27 cellular contexts compared by ENCODE assay signal in the genomic region with DNA sequence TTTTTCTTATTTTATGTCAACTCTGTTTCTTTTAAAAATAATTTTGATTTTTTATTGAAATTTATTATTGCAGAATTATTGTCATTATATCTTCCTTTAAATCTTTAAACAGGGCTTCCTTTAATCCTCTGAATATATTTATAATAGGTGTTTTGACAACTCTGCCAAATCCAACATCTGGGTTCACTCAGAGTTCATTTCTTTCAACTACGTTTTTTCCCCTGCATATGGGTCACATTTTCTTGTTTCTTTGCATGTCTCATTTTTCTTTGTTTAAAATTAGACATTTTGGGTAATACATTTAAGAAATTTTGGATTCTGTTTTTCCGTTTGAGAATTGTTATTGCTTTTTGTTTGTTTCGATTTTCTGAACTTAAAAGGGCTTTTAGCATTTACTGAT.
"Had no signal": no experiment of that assay in that cellular context is flagged by ENCODE, and none has a peak within 500 bp of the region (broad histone marks: within the 10 kb centered on the region; RNA-seq: fewer than 3 reads in every experiment).

No MANE protein-coding gene starts in this region.

- H3K27me3 Mint-ChIP-seq: progenitor cell of endocrine pancreas; stimulated activated naive CD8-positive, alpha-beta T cell treated with anti-CD3 and anti-CD28 coated beads, Interleukin-15, amount 100 ng/mL, for 72 hours; type B pancreatic cell had no signal

- H3K4me3 Mint-ChIP-seq: naive thymus-derived CD4-positive, alpha-beta T cell; natural killer cell treated with Interleukin-12 subunit alpha and Interleukin-12 subunit beta and Interleukin-15 and Interleukin-18, amount 100 ng/mL, for 72 hours; neural crest cell; stimulated activated memory B cell treated with anti-CD40 and anti-IgM and Interleukin-4, amounts not matched to agents 10 μg/mL and 1 μg/mL and 100 μg/mL, for 72 hours; stimulated activated naive CD8-positive, alpha-beta T cell treated with anti-CD3 and anti-CD28 coated beads, Interleukin-15, amount 100 ng/mL, for 72 hours; type B pancreatic cell had no signal

- DNase-seq: hippocampal formation; left colon; left lung; lower lobe of right lung; mammary epithelial cell; mesenchymal stem cell; naive thymus-derived CD4-positive, alpha-beta T cell; occipital lobe; ovary; right lobe of liver; stimulated activated CD4-positive, alpha-beta T cell treated with anti-CD3 and anti-CD28 coated beads, Interleukin-1b, Interleukin-23, amount 100 ng/mL, for 48 hours; stimulated activated CD4-positive, alpha-beta T cell treated with anti-CD3 and anti-CD28 coated beads, Interleukin-2, amount 100 ng/mL, for 48 hours; stimulated activated CD4-positive, alpha-beta T cell treated with anti-CD3 and anti-CD28 coated beads, Interleukin-4, amount 100 ng/mL, for 4 hours; stimulated activated CD8-positive, alpha-beta memory T cell treated with anti-CD3 and anti-CD28 coated beads, Interleukin-4, amount 100 ng/mL, for 48 hours; stimulated activated naive CD4-positive, alpha-beta T cell treated with Interleukin-2 at 50 U/mL for 16 hours; stimulated activated naive CD8-positive, alpha-beta T cell treated with anti-CD3 and anti-CD28 coated beads, Interleukin-15, amount 100 ng/mL, for 72 hours; substantia nigra; uterus had no signal

- H3K4me3 ChIP-seq: left lung, lower lobe of right lung, ovary, right atrium auricular region, right lobe of liver, smooth muscle cell, tibial nerve, uterus had no signal

- H3K27ac Mint-ChIP-seq: naive thymus-derived CD4-positive, alpha-beta T cell; natural killer cell treated with Interleukin-12 subunit alpha and Interleukin-12 subunit beta and Interleukin-15 and Interleukin-18, amount 100 ng/mL, for 72 hours; progenitor cell of endocrine pancreas; stimulated activated memory B cell treated with anti-CD40 and anti-IgM and Interleukin-4, amounts not matched to agents 10 μg/mL and 1 μg/mL and 100 μg/mL, for 72 hours; stimulated activated naive CD8-positive, alpha-beta T cell treated with anti-CD3 and anti-CD28 coated beads, Interleukin-15, amount 100 ng/mL, for 72 hours; type B pancreatic cell had no signal

- FAIRE-seq: keratinocyte had no signal

- H3K9me3 Mint-ChIP-seq: stimulated activated naive CD8-positive, alpha-beta T cell treated with anti-CD3 and anti-CD28 coated beads, Interleukin-15, amount 100 ng/mL, for 72 hours had no signal

- ATAC-seq: left colon; left lung; lower lobe of right lung; naive thymus-derived CD4-positive, alpha-beta T cell; natural killer cell treated with Interleukin-12 subunit alpha and Interleukin-12 subunit beta and Interleukin-15 and Interleukin-18, amount 100 ng/mL, for 72 hours; right lobe of liver; stimulated activated memory B cell treated with anti-CD40 and anti-IgM and Interleukin-4, amounts not matched to agents 10 μg/mL and 1 μg/mL and 100 μg/mL, for 72 hours; stimulated activated naive CD8-positive, alpha-beta T cell treated with anti-CD3 and anti-CD28 coated beads, Interleukin-15, amount 100 ng/mL, for 72 hours had no signal

- H3K4me1 Mint-ChIP-seq: naive thymus-derived CD4-positive, alpha-beta T cell; neural crest cell; stimulated activated memory B cell treated with anti-CD40 and anti-IgM and Interleukin-4, amounts not matched to agents 10 μg/mL and 1 μg/mL and 100 μg/mL, for 72 hours; stimulated activated naive CD8-positive, alpha-beta T cell treated with anti-CD3 and anti-CD28 coated beads, Interleukin-15, amount 100 ng/mL, for 72 hours had no signal

- H3K36me3 Mint-ChIP-seq: naive thymus-derived CD4-positive, alpha-beta T cell; stimulated activated memory B cell treated with anti-CD40 and anti-IgM and Interleukin-4, amounts not matched to agents 10 μg/mL and 1 μg/mL and 100 μg/mL, for 72 hours had no signal
